ENCODE assay signal across 23 cellular contexts in genomic region chr7:13106513-13106912, GRCh38.
"Had no signal": no experiment of that assay in that cellular context is flagged by ENCODE, and none has a peak within 500 bp of the region (broad histone marks: within the 10 kb centered on the region; RNA-seq: fewer than 3 reads in every experiment).

No MANE protein-coding gene starts in this region.

- H3K36me3 ChIP-seq: left ventricle myocardium inferior, lower lobe of right lung, sigmoid colon, transverse colon had no signal

- H3K4me1 Mint-ChIP-seq: central memory CD8-positive, alpha-beta T cell; nephron progenitor cell; stimulated activated naive CD8-positive, alpha-beta T cell treated with anti-CD3 and anti-CD28 coated beads, Interleukin-15, amount 100 ng/mL, for 72 hours had no signal

- H3K36me3 Mint-ChIP-seq: naive B cell; stimulated activated memory B cell treated with anti-CD40 and anti-IgM and Interleukin-4, amounts not matched to agents 10 μg/mL and 1 μg/mL and 100 μg/mL, for 72 hours had no signal

- H3K4me1 ChIP-seq: left ventricle myocardium inferior, lower lobe of right lung, psoas muscle, sigmoid colon, testis, transverse colon had no signal

- H3K9me3 Mint-ChIP-seq: central memory CD8-positive, alpha-beta T cell; stimulated activated naive CD8-positive, alpha-beta T cell treated with anti-CD3 and anti-CD28 coated beads, Interleukin-15, amount 100 ng/mL, for 72 hours had no signal

- H3K79me2 ChIP-seq: hepatocyte had no signal

- H3K27me3 Mint-ChIP-seq: central memory CD8-positive, alpha-beta T cell; naive B cell; stimulated activated memory B cell treated with anti-CD40 and anti-IgM and Interleukin-4, amounts not matched to agents 10 μg/mL and 1 μg/mL and 100 μg/mL, for 72 hours; stimulated activated naive CD8-positive, alpha-beta T cell treated with anti-CD3 and anti-CD28 coated beads, Interleukin-15, amount 100 ng/mL, for 72 hours had no signal

- H2AFZ ChIP-seq: hepatocyte had no signal

- H3K4me2 ChIP-seq: hepatocyte had no signal

- H3K4me3 ChIP-seq: hepatocyte, left ventricle myocardium inferior, lower lobe of right lung, psoas muscle, sigmoid colon, testis, transverse colon had no signal

- DNase-seq: cortex of kidney; effector memory CD4-positive, alpha-beta T cell; foreskin fibroblast; head of caudate nucleus; kidney; left cardiac atrium; left ventricle myocardium inferior; lower lobe of right lung; mesenchymal stem cell; naive B cell; nephron progenitor cell; psoas muscle; retina; sigmoid colon; small intestine; stimulated activated CD4-positive, alpha-beta T cell treated with anti-CD3 and anti-CD28 coated beads, Interleukin-2, amount 100 ng/mL, for 48 hours; stimulated activated CD8-positive, alpha-beta memory T cell treated with anti-CD3 and anti-CD28 coated beads, Interleukin-4, amount 100 ng/mL, for 48 hours; stimulated activated naive CD8-positive, alpha-beta T cell treated with anti-CD3 and anti-CD28 coated beads, Interleukin-15, amount 100 ng/mL, for 72 hours; testis; transverse colon had no signal

- H3K4me3 Mint-ChIP-seq: central memory CD8-positive, alpha-beta T cell; naive B cell; nephron progenitor cell; stimulated activated memory B cell treated with anti-CD40 and anti-IgM and Interleukin-4, amounts not matched to agents 10 μg/mL and 1 μg/mL and 100 μg/mL, for 72 hours; stimulated activated naive CD8-positive, alpha-beta T cell treated with anti-CD3 and anti-CD28 coated beads, Interleukin-15, amount 100 ng/mL, for 72 hours had no signal

- H3K9me3 ChIP-seq: lower lobe of right lung, psoas muscle, sigmoid colon, testis, transverse colon had no signal

- H3K27me3 ChIP-seq: hepatocyte, sigmoid colon, testis, transverse colon had no signal

- ATAC-seq: left cardiac atrium; lower lobe of right lung; psoas muscle; stimulated activated memory B cell treated with anti-CD40 and anti-IgM and Interleukin-4, amounts not matched to agents 10 μg/mL and 1 μg/mL and 100 μg/mL, for 72 hours; stimulated activated naive CD8-positive, alpha-beta T cell treated with anti-CD3 and anti-CD28 coated beads, Interleukin-15, amount 100 ng/mL, for 72 hours had no signal

- H3K27ac ChIP-seq: hepatocyte, left ventricle myocardium inferior, lower lobe of right lung, psoas muscle, sigmoid colon, testis, transverse colon had no signal

- H3K27ac Mint-ChIP-seq: naive B cell; nephron progenitor cell; stimulated activated memory B cell treated with anti-CD40 and anti-IgM and Interleukin-4, amounts not matched to agents 10 μg/mL and 1 μg/mL and 100 μg/mL, for 72 hours; stimulated activated naive CD8-positive, alpha-beta T cell treated with anti-CD3 and anti-CD28 coated beads, Interleukin-15, amount 100 ng/mL, for 72 hours had no signal
